In genomic region chr9:33162721-33163311, GRCh38 we compare ENCODE assay signal across 9 cellular contexts. TPM values are rescaled to one million over a fixed set of nuclear protein-coding genes. Genes with fewer than 3 reads are reported as not detected.
DNase-seq lines count a peak whose midpoint lies in the region; ATAC-seq and TF ChIP-seq lines count a peak whose summit lies in the region.
"Had no signal": no experiment of that assay in that cellular context is flagged by ENCODE, and none has a peak within 500 bp of the region (broad histone marks: within the 10 kb centered on the region; RNA-seq: fewer than 3 reads in every experiment).

No MANE protein-coding gene starts in this region.

- H3K36me3 Mint-ChIP-seq in effector memory CD8-positive, alpha-beta T cell (ENCODE audit: insufficient read depth): peaks cover 88% of the 10 kb centered on the region
- no peaks in the 10 kb centered on the region for H3K36me3 Mint-ChIP-seq in neural crest cell (ENCODE audit: low read depth)

- ATAC-seq in effector memory CD8-positive, alpha-beta T cell (replicated peaks): no peak
- no peak for ATAC-seq in HG03280 (IDR thresholded peaks at IDR 0.05; ENCODE audit: unreplicated experiment)

- H3K9me3 ChIP-seq in Loucy (ENCODE audit: insufficient read depth, low read depth, low read length) (no peaks in the 10 kb centered on the region), BE2C (no peaks in the 10 kb centered on the region)

- H4K20me1 ChIP-seq in Loucy (ENCODE audit: insufficient read depth, low read length, poor library complexity, severe bottlenecking): peaks cover 19% of the 10 kb centered on the region

- H3K9ac ChIP-seq in Loucy (ENCODE audit: low read depth, low read length, poor library complexity, severe bottlenecking): peak overlapping the region; percentile 47

- no peak for TF ChIP-seq CTCF in BJ (IDR thresholded peaks at IDR 0.05; ENCODE audit: insufficient read depth, low read depth, low read length)
- TF ChIP-seq CTCF in Loucy (conservative IDR thresholded peaks at IDR 0.05; ENCODE audit: low read length): no peak
- TF ChIP-seq CTCF in neural crest cell (conservative IDR thresholded peaks at IDR 0.05): no peak
- TF ChIP-seq CTCF in GM20000 (IDR thresholded peaks at IDR 0.05; ENCODE audit: extremely low read depth, missing control alignments): no peak
- no peak for TF ChIP-seq CTCF in BE2C (IDR thresholded peaks at IDR 0.05; ENCODE audit: low read depth, low read length)

- no peak overlapping the region for H2AFZ ChIP-seq in Loucy (ENCODE audit: low read length)

- no peaks in the 10 kb centered on the region for H3F3A ChIP-seq in Loucy (ENCODE audit: low read depth)

- peaks cover 86% of the 10 kb centered on the region for H3K79me2 ChIP-seq in Loucy (ENCODE audit: insufficient read depth, low read length)

- H3K4me2 ChIP-seq in Loucy (ENCODE audit: low read depth, low read length, poor library complexity, severe bottlenecking): peak overlapping the region; percentile 99

- CTCF ChIA-PET in BJ (lab: Yijun Ruan, JAX): interaction anchor here (1.0 to 1.5 kb wide), 2 partner anchors 46 to 63 kb away, joined by 3 to 5 read pairs; no protein-coding TSS in a partner anchor

- peak overlapping the region; percentile 95 to 98 for H3K4me3 Mint-ChIP-seq in effector memory CD8-positive, alpha-beta T cell
- peak overlapping the region; percentile 38 for H3K4me3 Mint-ChIP-seq in neural crest cell

- H3K36me3 ChIP-seq in BJ (ENCODE audit: control insufficient read depth, insufficient read depth, low read length): no peaks in the 10 kb centered on the region
- H3K36me3 ChIP-seq in Loucy (ENCODE audit: insufficient read depth, low read length): no peaks in the 10 kb centered on the region
- no peaks in the 10 kb centered on the region for H3K36me3 ChIP-seq in BE2C
- H3K36me3 ChIP-seq: cardiac muscle cell had no signal

- H3K27me3 Mint-ChIP-seq in effector memory CD8-positive, alpha-beta T cell: no peaks in the 10 kb centered on the region
- H3K27me3 Mint-ChIP-seq in neural crest cell (ENCODE audit: low read depth): no peaks in the 10 kb centered on the region

- no peaks in the 10 kb centered on the region for H3K9me2 ChIP-seq in Loucy (replicated peaks; ENCODE audit: low read depth, low read length)

- no peaks in the 10 kb centered on the region for H3K9me3 Mint-ChIP-seq in effector memory CD8-positive, alpha-beta T cell
- no peaks in the 10 kb centered on the region for H3K9me3 Mint-ChIP-seq in neural crest cell

- POLR2A ChIA-PET in BJ (lab: Charles Lee): interaction anchor here (0.6 to 1.4 kb wide), 3 partner anchors 12 to 23 kb away, joined by 3 to 5 read pairs (median 3); no protein-coding TSS in a partner anchor

- H3K4me1 ChIP-seq in Loucy (ENCODE audit: insufficient read depth, low read length, poor library complexity, severe bottlenecking) (peaks cover 85% of the 10 kb centered on the region), BE2C (peaks cover 27% of the 10 kb centered on the region)

- no peaks in the 10 kb centered on the region for H3K27me3 ChIP-seq in BJ (ENCODE audit: control insufficient read depth, insufficient read depth, low read length)
- no peaks in the 10 kb centered on the region for H3K27me3 ChIP-seq in Loucy (ENCODE audit: insufficient read depth, low read length, poor library complexity, severe bottlenecking)
- H3K27me3 ChIP-seq in BE2C: no peaks in the 10 kb centered on the region
- H3K27me3 ChIP-seq: cardiac muscle cell had no signal

- peaks cover 83 to 84% of the 10 kb centered on the region in 2 donors for H3K4me1 Mint-ChIP-seq in effector memory CD8-positive, alpha-beta T cell (ENCODE audit: low read depth in 2 of 2)
- peaks cover 78% of the 10 kb centered on the region for H3K4me1 Mint-ChIP-seq in neural crest cell

- peak overlapping the region; percentile 99 to 100 for H3K27ac Mint-ChIP-seq in effector memory CD8-positive, alpha-beta T cell
- H3K27ac Mint-ChIP-seq in neural crest cell (ENCODE audit: unreplicated experiment): no peak overlapping the region

- peak overlapping the region; percentile 93; the same call in 1 of the 2 replicates for H3K4me3 ChIP-seq in BJ (ENCODE audit: low read depth, low read length)
- H3K4me3 ChIP-seq in Loucy (ENCODE audit: low read length, poor library complexity, severe bottlenecking): peak overlapping the region; percentile 56
- H3K4me3 ChIP-seq in BE2C (ENCODE audit: low read depth, low read length): no peak overlapping the region
- H3K4me3 ChIP-seq: cardiac muscle cell had no signal

- DNase-seq in BJ (ENCODE audit: low read depth) (peak; percentile 76), neural crest cell (ENCODE audit: low read depth, low spot score) (no peak), HPDE6-E6E7 (ENCODE audit: extremely low spot score) (no peak), GM20000 (ENCODE audit: low spot score) (no peak), BE2C (no peak)
- no peak for DNase-seq in effector memory CD8-positive, alpha-beta T cell

RNA-seq across cellular contexts. Expression of gene B4GALT1, which starts 4.3 kb away (rescaled TPM):
- 82.0 and 85.6 TPM in 2 replicates for polyA plus RNA-seq in BJ (2011; rRNA removed)
- polyA minus RNA-seq in BJ (2011; rRNA and poly(A)+ RNA removed): 119 and 126 TPM in 2 replicates
- 17.8 and 17.9 TPM in 2 replicates for total RNA-seq in neural crest cell
- 2.6 TPM for polyA plus RNA-seq in BE2C (2012; ENCODE audit: insufficient read depth, insufficient read length, low read depth)
